ENCODE assay signal across 1 cellular context in the genomic region with DNA sequence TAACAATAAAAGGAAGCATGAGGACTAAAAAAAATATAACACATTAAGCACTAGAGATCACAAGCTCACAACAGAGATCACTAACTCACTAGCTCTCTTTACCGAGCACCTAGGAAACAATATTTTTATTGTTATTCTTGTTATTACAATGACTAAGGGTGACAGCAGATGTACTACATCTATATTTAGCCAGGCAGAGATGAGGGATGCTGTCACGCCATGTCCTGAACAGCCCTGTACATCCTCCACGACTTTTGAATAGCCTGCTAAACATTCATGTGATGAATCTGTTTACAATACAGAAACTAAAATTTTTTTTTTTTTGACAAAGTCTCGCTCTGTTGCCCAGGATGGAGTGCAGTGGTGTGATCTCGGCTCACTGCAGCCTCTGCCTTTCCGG.
TF ChIP-seq lines count a peak whose summit lies in the region.

No MANE protein-coding gene starts in this region.

TF ChIP-seq in endothelial cell of umbilical vein, 7 proteins besides CTCF, POLR2A, EP300 and RAD21:
- TF ChIP-seq JUN (IDR thresholded peaks at IDR 0.05; ENCODE audit: borderline replicate concordance, insufficient read depth, insufficient read length, low read depth) (peak; percentile 2), POLR2AphosphoS5 (IDR thresholded peaks at IDR 0.05; ENCODE audit: insufficient read depth, low read depth, low read length) (no peak)
